17 cellular contexts compared by ENCODE assay signal in the genomic region with DNA sequence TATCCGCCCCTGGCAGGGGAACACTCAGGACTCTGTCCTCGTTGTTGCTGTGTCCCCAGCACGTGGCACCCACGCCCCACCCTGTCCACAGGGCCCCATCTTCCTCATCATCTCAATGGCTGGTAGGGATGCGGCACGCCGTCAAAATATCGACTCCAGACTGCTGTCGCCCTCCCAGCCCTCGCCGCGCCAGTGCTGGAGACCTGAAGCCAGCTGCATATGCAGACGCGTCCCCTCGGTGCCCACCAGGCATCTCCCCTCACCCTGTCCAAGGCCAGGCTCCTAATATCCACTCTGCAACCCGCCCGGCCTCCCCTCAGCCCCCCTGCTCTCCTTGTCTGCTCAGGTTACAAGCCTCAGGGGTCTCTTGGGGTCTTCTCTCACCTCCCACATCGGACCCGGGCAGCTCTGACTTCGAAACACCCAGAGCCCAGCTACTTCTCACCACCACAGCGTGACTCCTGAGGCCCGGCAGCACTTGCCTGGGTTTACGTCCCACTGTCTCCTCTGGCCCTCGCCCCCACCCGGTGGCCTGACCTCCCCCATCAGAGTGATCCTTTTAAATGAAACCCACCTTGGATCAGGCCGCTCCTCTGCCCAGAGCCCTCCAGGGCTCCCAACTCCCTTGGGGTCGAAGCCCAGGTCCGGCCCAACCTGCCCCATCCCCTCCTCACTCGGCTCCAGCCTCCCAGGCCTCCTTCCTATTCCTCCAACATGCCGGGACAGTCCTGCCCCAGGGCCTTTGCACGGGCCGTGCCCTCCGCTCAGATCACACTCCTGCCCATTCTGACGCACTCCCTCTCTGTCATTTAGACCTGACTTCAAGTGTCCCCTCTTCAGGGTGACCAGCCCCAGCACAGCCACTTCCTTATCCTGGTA. TPM values are rescaled to one million over a fixed set of nuclear protein-coding genes. Genes with fewer than 3 reads are reported as not detected.
DNase-seq lines count a peak whose midpoint lies in the region; ATAC-seq and TF ChIP-seq lines count a peak whose summit lies in the region.
"Had no signal": no experiment of that assay in that cellular context is flagged by ENCODE, and none has a peak within 500 bp of the region (broad histone marks: within the 10 kb centered on the region; RNA-seq: fewer than 3 reads in every experiment).

No MANE protein-coding gene starts in this region.

- peaks cover 29 to 51% of the 10 kb centered on the region in 2 donors for H3K36me3 ChIP-seq in stomach smooth muscle (ENCODE audit: control insufficient read depth in 2 of 2, insufficient read depth in 2 of 2, low read length in 2 of 2)

- no peak overlapping the region for H3K4me3 ChIP-seq in stomach smooth muscle (ENCODE audit: low read length in 2 of 2)
- H3K4me3 ChIP-seq: GM12878, lung had no signal

- no peaks in the 10 kb centered on the region for H3K27me3 Mint-ChIP-seq in activated naive CD4-positive, alpha-beta T cell treated with anti-CD3 and anti-CD28 coated beads for 36 hours (ENCODE audit: low read depth)
- H3K27me3 Mint-ChIP-seq in activated T-helper 1 cell treated with anti-CD3 and anti-CD28 coated beads, Interleukin-12 subunit alpha, Interleukin-12 subunit beta, Interleukin-2, Interleukin-4 antibody, amounts not matched to agents 30 ng/mL and 10 ng/mL and 1 ng/mL, durations not matched to agents 14 hours and 24 hours and 36 hours (ENCODE audit: insufficient read depth): no peaks in the 10 kb centered on the region
- H3K27me3 Mint-ChIP-seq in glutamatergic neuron (ENCODE audit: unreplicated experiment): peaks cover 12% of the 10 kb centered on the region

- no peaks in the 10 kb centered on the region for H3K36me3 Mint-ChIP-seq in activated naive CD4-positive, alpha-beta T cell treated with anti-CD3 and anti-CD28 coated beads, Interleukin-2, amount 50 U/mL, for 72 hours
- peaks cover under 1% of the 10 kb centered on the region for H3K36me3 Mint-ChIP-seq in activated naive CD4-positive, alpha-beta T cell treated with anti-CD3 and anti-CD28 coated beads for 36 hours (ENCODE audit: low read depth)
- H3K36me3 Mint-ChIP-seq in activated T-helper 1 cell treated with anti-CD3 and anti-CD28 coated beads, Interleukin-12 subunit alpha, Interleukin-12 subunit beta, Interleukin-2, Interleukin-4 antibody, amounts not matched to agents 30 ng/mL and 10 ng/mL and 1 ng/mL, durations not matched to agents 14 hours and 24 hours and 36 hours (ENCODE audit: low read depth): peaks cover 3% of the 10 kb centered on the region
- no peaks in the 10 kb centered on the region for H3K36me3 Mint-ChIP-seq in glutamatergic neuron (ENCODE audit: unreplicated experiment)

- H3K27me3 ChIP-seq in stomach smooth muscle (ENCODE audit: control insufficient read depth in 1 of 2, insufficient read depth in 2 of 2, low read length in 2 of 2): no peaks in the 10 kb centered on the region
- H3K27me3 ChIP-seq: foreskin keratinocyte had no signal

- DNase-seq in activated naive CD4-positive, alpha-beta T cell treated with anti-CD3 and anti-CD28 coated beads, Interleukin-2, amount 50 U/mL, for 72 hours (ENCODE audit: low spot score in 2 of 2): no peak
- no peak for DNase-seq in activated naive CD4-positive, alpha-beta T cell treated with anti-CD3 and anti-CD28 coated beads for 36 hours
- no peak for DNase-seq in activated T-helper 1 cell treated with anti-CD3 and anti-CD28 coated beads, Interleukin-12 subunit alpha, Interleukin-12 subunit beta, Interleukin-2, Interleukin-4 antibody, amounts not matched to agents 30 ng/mL and 10 ng/mL and 1 ng/mL, durations not matched to agents 14 hours and 24 hours and 36 hours (ENCODE audit: low spot score)
- DNase-seq in glutamatergic neuron: no peak
- DNase-seq: CD8-positive, alpha-beta T cell; Karpas-422; NCI-H187; NCI-H69; occipital lobe had no signal

- H3K27ac Mint-ChIP-seq in activated naive CD4-positive, alpha-beta T cell treated with anti-CD3 and anti-CD28 coated beads, Interleukin-2, amount 50 U/mL, for 72 hours: peak overlapping the region; percentile 4 to 51
- H3K27ac Mint-ChIP-seq in activated naive CD4-positive, alpha-beta T cell treated with anti-CD3 and anti-CD28 coated beads for 36 hours: no peak overlapping the region
- peak overlapping the region; percentile 59 for H3K27ac Mint-ChIP-seq in activated T-helper 1 cell treated with anti-CD3 and anti-CD28 coated beads, Interleukin-12 subunit alpha, Interleukin-12 subunit beta, Interleukin-2, Interleukin-4 antibody, amounts not matched to agents 30 ng/mL and 10 ng/mL and 1 ng/mL, durations not matched to agents 14 hours and 24 hours and 36 hours
- peak overlapping the region; percentile 36 for H3K27ac Mint-ChIP-seq in glutamatergic neuron (ENCODE audit: unreplicated experiment)
- H3K27ac Mint-ChIP-seq: CD8-positive, alpha-beta T cell had no signal

- intact Hi-C loops in activated naive CD4-positive, alpha-beta T cell treated with anti-CD3 and anti-CD28 coated beads for 36 hours (cut with micrococcal nuclease): no loop called here
- intact Hi-C loops in activated T-helper 1 cell treated with anti-CD3 and anti-CD28 coated beads, Interleukin-12 subunit alpha, Interleukin-12 subunit beta, Interleukin-2, Interleukin-4 antibody, amounts not matched to agents 30 ng/mL and 10 ng/mL and 1 ng/mL, durations not matched to agents 14 hours and 24 hours and 36 hours (cut with micrococcal nuclease): no loop called here

- H3K4me1 ChIP-seq in stomach smooth muscle (ENCODE audit: control insufficient read depth, insufficient read depth, low read length): peaks cover 62% of the 10 kb centered on the region
- H3K4me1 ChIP-seq: foreskin keratinocyte had no signal

- no peaks in the 10 kb centered on the region for H3K9me3 ChIP-seq in stomach smooth muscle (ENCODE audit: control insufficient read depth in 2 of 2, low read length in 2 of 2)

- H3K27ac ChIP-seq in stomach smooth muscle (ENCODE audit: low read length): peak overlapping the region; percentile 18
- H3K27ac ChIP-seq: epithelial cell of prostate, foreskin keratinocyte had no signal

- H3K4me3 Mint-ChIP-seq in activated naive CD4-positive, alpha-beta T cell treated with anti-CD3 and anti-CD28 coated beads for 36 hours: no peak overlapping the region
- no peak overlapping the region for H3K4me3 Mint-ChIP-seq in activated T-helper 1 cell treated with anti-CD3 and anti-CD28 coated beads, Interleukin-12 subunit alpha, Interleukin-12 subunit beta, Interleukin-2, Interleukin-4 antibody, amounts not matched to agents 30 ng/mL and 10 ng/mL and 1 ng/mL, durations not matched to agents 14 hours and 24 hours and 36 hours
- peak overlapping the region; percentile 69 for H3K4me3 Mint-ChIP-seq in glutamatergic neuron (ENCODE audit: unreplicated experiment)
- H3K4me3 Mint-ChIP-seq: CD8-positive, alpha-beta T cell had no signal

- CTCF ChIA-PET in activated naive CD4-positive, alpha-beta T cell treated with anti-CD3 and anti-CD28 coated beads for 36 hours (lab: Charles Lee): no interaction called here

- H3K9me3 Mint-ChIP-seq in activated naive CD4-positive, alpha-beta T cell treated with anti-CD3 and anti-CD28 coated beads, Interleukin-2, amount 50 U/mL, for 72 hours: no peaks in the 10 kb centered on the region
- H3K9me3 Mint-ChIP-seq in activated naive CD4-positive, alpha-beta T cell treated with anti-CD3 and anti-CD28 coated beads for 36 hours: no peaks in the 10 kb centered on the region
- H3K9me3 Mint-ChIP-seq in activated T-helper 1 cell treated with anti-CD3 and anti-CD28 coated beads, Interleukin-12 subunit alpha, Interleukin-12 subunit beta, Interleukin-2, Interleukin-4 antibody, amounts not matched to agents 30 ng/mL and 10 ng/mL and 1 ng/mL, durations not matched to agents 14 hours and 24 hours and 36 hours: no peaks in the 10 kb centered on the region
- H3K9me3 Mint-ChIP-seq in glutamatergic neuron (ENCODE audit: unreplicated experiment): peaks cover 3% of the 10 kb centered on the region
- H3K9me3 Mint-ChIP-seq: CD8-positive, alpha-beta T cell had no signal

- H3K4me1 Mint-ChIP-seq in activated naive CD4-positive, alpha-beta T cell treated with anti-CD3 and anti-CD28 coated beads for 36 hours (ENCODE audit: low read depth): peaks cover 6% of the 10 kb centered on the region
- H3K4me1 Mint-ChIP-seq in activated T-helper 1 cell treated with anti-CD3 and anti-CD28 coated beads, Interleukin-12 subunit alpha, Interleukin-12 subunit beta, Interleukin-2, Interleukin-4 antibody, amounts not matched to agents 30 ng/mL and 10 ng/mL and 1 ng/mL, durations not matched to agents 14 hours and 24 hours and 36 hours (ENCODE audit: low read depth): peaks cover 9% of the 10 kb centered on the region
- peaks cover 7% of the 10 kb centered on the region for H3K4me1 Mint-ChIP-seq in glutamatergic neuron (ENCODE audit: low read depth, unreplicated experiment)

- peak in 1 of 2 donors; percentile 3 for ATAC-seq in activated naive CD4-positive, alpha-beta T cell treated with anti-CD3 and anti-CD28 coated beads, Interleukin-2, amount 50 U/mL, for 72 hours
- ATAC-seq in GM21619 (IDR thresholded peaks at IDR 0.05; ENCODE audit: unreplicated experiment) (no peak), HG02884 (IDR thresholded peaks at IDR 0.05; ENCODE audit: unreplicated experiment) (no peak)
- ATAC-seq: CD8-positive, alpha-beta T cell; foreskin keratinocyte; GM12878; Right ventricle myocardium inferior had no signal

- TF ChIP-seq CTCF in glutamatergic neuron (IDR thresholded peaks at IDR 0.05; ENCODE audit: partially characterized antibody, unreplicated experiment): no peak

- no peak overlapping the region for H3K9ac ChIP-seq in stomach smooth muscle (ENCODE audit: low read length in 2 of 2)

RNA-seq across cellular contexts. Expression of a gene that starts 12.5 kb away (rescaled TPM):
- under 1 TPM in 1 of 2 donors, not detected in 1; 0.08 TPM for total RNA-seq in activated naive CD4-positive, alpha-beta T cell treated with anti-CD3 and anti-CD28 coated beads, Interleukin-2, amount 50 U/mL, for 72 hours
- not detected for total RNA-seq in activated naive CD4-positive, alpha-beta T cell treated with anti-CD3 and anti-CD28 coated beads for 36 hours
- not detected in 2 replicates for total RNA-seq in activated T-helper 1 cell treated with anti-CD3 and anti-CD28 coated beads, Interleukin-12 subunit alpha, Interleukin-12 subunit beta, Interleukin-2, Interleukin-4 antibody, amounts not matched to agents 30 ng/mL and 10 ng/mL and 1 ng/mL, durations not matched to agents 14 hours and 24 hours and 36 hours
- total RNA-seq in glutamatergic neuron (ENCODE audit: unreplicated experiment): 0.27 TPM

RNA-seq across cellular contexts. Expression of a gene that starts 29.2 kb away (rescaled TPM):
- under 1 TPM in 1 of 2 donors, not detected in 1; 0.41 TPM for total RNA-seq in activated naive CD4-positive, alpha-beta T cell treated with anti-CD3 and anti-CD28 coated beads, Interleukin-2, amount 50 U/mL, for 72 hours
- total RNA-seq in activated naive CD4-positive, alpha-beta T cell treated with anti-CD3 and anti-CD28 coated beads for 36 hours: under 1 TPM; 0.07 to 0.25 TPM
- not detected in 2 replicates for total RNA-seq in activated T-helper 1 cell treated with anti-CD3 and anti-CD28 coated beads, Interleukin-12 subunit alpha, Interleukin-12 subunit beta, Interleukin-2, Interleukin-4 antibody, amounts not matched to agents 30 ng/mL and 10 ng/mL and 1 ng/mL, durations not matched to agents 14 hours and 24 hours and 36 hours
- 0.54 TPM for total RNA-seq in glutamatergic neuron (ENCODE audit: unreplicated experiment)
- total RNA-seq: foreskin keratinocyte had no signal

RNA-seq across cellular contexts. Expression of a gene that starts 33.7 kb away (rescaled TPM):
- total RNA-seq in activated naive CD4-positive, alpha-beta T cell treated with anti-CD3 and anti-CD28 coated beads, Interleukin-2, amount 50 U/mL, for 72 hours: 10 to 100 TPM; 49.2 to 64.7 TPM
- total RNA-seq in activated naive CD4-positive, alpha-beta T cell treated with anti-CD3 and anti-CD28 coated beads for 36 hours: 10 to 100 TPM; 43.0 to 43.5 TPM
- total RNA-seq in activated T-helper 1 cell treated with anti-CD3 and anti-CD28 coated beads, Interleukin-12 subunit alpha, Interleukin-12 subunit beta, Interleukin-2, Interleukin-4 antibody, amounts not matched to agents 30 ng/mL and 10 ng/mL and 1 ng/mL, durations not matched to agents 14 hours and 24 hours and 36 hours: 66.4 and 70.0 TPM in 2 replicates
- total RNA-seq in glutamatergic neuron (ENCODE audit: unreplicated experiment): 118 TPM

RNA-seq across cellular contexts. Expression of a gene that starts 34.0 kb away (rescaled TPM):
- 1 to 10 TPM in 1 of 2 donors, under 1 TPM in 1; 0.23 to 3.0 TPM for total RNA-seq in activated naive CD4-positive, alpha-beta T cell treated with anti-CD3 and anti-CD28 coated beads, Interleukin-2, amount 50 U/mL, for 72 hours
- 1 to 10 TPM; 1.3 to 1.5 TPM for total RNA-seq in activated naive CD4-positive, alpha-beta T cell treated with anti-CD3 and anti-CD28 coated beads for 36 hours
- 0.27 and 0.39 TPM in 2 replicates for total RNA-seq in activated T-helper 1 cell treated with anti-CD3 and anti-CD28 coated beads, Interleukin-12 subunit alpha, Interleukin-12 subunit beta, Interleukin-2, Interleukin-4 antibody, amounts not matched to agents 30 ng/mL and 10 ng/mL and 1 ng/mL, durations not matched to agents 14 hours and 24 hours and 36 hours
- total RNA-seq in glutamatergic neuron (ENCODE audit: unreplicated experiment): 1.0 TPM
- total RNA-seq: CD8-positive, alpha-beta T cell; occipital lobe had no signal

RNA-seq across cellular contexts. Expression of a gene that starts 48.2 kb away (rescaled TPM):
- 10 to 100 TPM; 31.1 to 42.4 TPM for total RNA-seq in activated naive CD4-positive, alpha-beta T cell treated with anti-CD3 and anti-CD28 coated beads, Interleukin-2, amount 50 U/mL, for 72 hours
- total RNA-seq in activated naive CD4-positive, alpha-beta T cell treated with anti-CD3 and anti-CD28 coated beads for 36 hours: 10 to 100 TPM; 28.7 to 36.2 TPM
- total RNA-seq in activated T-helper 1 cell treated with anti-CD3 and anti-CD28 coated beads, Interleukin-12 subunit alpha, Interleukin-12 subunit beta, Interleukin-2, Interleukin-4 antibody, amounts not matched to agents 30 ng/mL and 10 ng/mL and 1 ng/mL, durations not matched to agents 14 hours and 24 hours and 36 hours: 49.5 and 51.0 TPM in 2 replicates
- total RNA-seq in glutamatergic neuron (ENCODE audit: unreplicated experiment): 47.9 TPM
